1 cellular context compared by ENCODE assay signal in genomic region chr7:100180084-100180483, GRCh38. TPM values are rescaled to one million over a fixed set of nuclear protein-coding genes. Genes with fewer than 3 reads are reported as not detected.
"Had no signal": no experiment of that assay in that cellular context is flagged by ENCODE, and none has a peak within 500 bp of the region (broad histone marks: within the 10 kb centered on the region; RNA-seq: fewer than 3 reads in every experiment).

No MANE protein-coding gene starts in this region.

RNA-seq across cellular contexts. Expression of gene STAG3, which starts 2.4 kb away (rescaled TPM):
- total RNA-seq: ascending aorta had no signal

RNA-seq across cellular contexts. Expression of gene GPC2, which starts 2.9 kb away (rescaled TPM):
- total RNA-seq: ascending aorta had no signal
